8 cellular contexts compared by ENCODE assay signal in the genomic region with DNA sequence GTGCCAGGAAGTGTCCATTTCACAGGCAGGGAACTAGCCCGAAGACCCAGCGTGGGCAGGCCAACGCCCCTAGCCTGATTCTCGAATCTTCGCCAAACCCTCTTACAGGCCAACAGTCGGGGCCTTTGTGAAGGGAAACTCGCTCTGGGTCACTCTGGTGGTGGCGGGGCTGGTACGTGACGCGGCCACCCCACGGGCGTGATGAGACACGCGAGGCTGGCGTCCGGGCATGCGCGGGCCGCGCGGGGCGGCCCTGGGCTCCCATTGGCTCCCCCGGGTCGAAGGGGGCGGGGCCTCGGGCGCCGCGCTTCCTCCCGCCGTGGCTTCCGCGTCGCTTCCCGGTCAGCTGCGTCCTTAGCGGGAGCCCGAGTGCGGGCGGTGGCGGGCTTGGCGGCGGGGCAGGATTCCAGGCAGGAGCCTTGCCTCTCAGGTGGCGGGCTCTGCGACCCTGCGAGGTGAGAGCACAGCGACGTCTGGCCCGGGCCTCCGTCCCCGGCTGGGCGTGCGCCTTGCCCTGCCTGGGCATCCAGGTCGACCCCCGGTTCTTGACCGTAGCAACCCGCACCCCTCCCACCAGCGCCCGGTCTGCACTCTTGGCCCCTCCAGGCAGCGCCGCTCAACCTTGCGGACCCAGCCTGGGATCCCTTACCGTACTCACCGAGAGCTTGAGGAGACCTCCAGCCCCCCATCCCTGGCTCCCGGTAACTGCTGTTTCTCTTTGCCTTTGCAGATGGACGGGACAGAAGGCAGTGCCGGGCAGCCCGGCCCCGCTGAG.
DNase-seq lines count a peak whose midpoint lies in the region; ATAC-seq and TF ChIP-seq lines count a peak whose summit lies in the region.

A gene with protein sequence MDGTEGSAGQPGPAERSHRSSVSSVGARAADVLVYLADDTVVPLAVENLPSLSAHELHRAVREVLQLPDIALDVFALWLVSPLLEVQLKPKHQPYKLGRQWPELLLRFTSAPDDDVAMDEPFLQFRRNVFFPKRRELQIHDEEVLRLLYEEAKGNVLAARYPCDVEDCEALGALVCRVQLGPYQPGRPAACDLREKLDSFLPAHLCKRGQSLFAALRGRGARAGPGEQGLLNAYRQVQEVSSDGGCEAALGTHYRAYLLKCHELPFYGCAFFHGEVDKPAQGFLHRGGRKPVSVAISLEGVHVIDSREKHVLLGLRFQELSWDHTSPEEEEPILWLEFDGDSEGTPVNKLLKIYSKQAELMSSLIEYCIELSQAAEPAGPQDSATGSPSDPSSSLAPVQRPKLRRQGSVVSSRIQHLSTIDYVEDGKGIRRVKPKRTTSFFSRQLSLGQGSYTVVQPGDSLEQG (plus strand): TSS at position 331 of the 775 bp plus-strand sequence. CDS start 400 bp downstream, at position 731.

- no peak for TF ChIP-seq CTCF in DND-41 (IDR thresholded peaks at IDR 0.05; ENCODE audit: borderline replicate concordance, extremely low read depth, low read length, poor library complexity, severe bottlenecking)

- H3K4me2 ChIP-seq in DND-41 (ENCODE audit: insufficient read depth, low read length), result peak within 1 kb of the TSS; percentile 91

- no peaks in the 10 kb centered on the region for H3K9me3 Mint-ChIP-seq in central memory CD8-positive, alpha-beta T cell

- DNase-seq in DND-41 (peak; percentile 84), NCI-H226 (peak; percentile 70), islet precursor cell (peak; percentile 88)
- DNase-seq in activated CD4-positive, CD25-positive, alpha-beta regulatory T cell treated with anti-CD3 and anti-CD28 coated beads, Interleukin-2, amount 50 U/mL, for 72 hours, result peak; percentile 91
- peak; percentile 78 to 82 for DNase-seq in central memory CD8-positive, alpha-beta T cell (ENCODE audit: low spot score in 2 of 2)
- DNase-seq in stimulated activated CD4-positive, alpha-beta T cell treated with anti-CD3 and anti-CD28 coated beads, Interleukin-12 subunit alpha, Interleukin-12 subunit beta, amount 100 ng/mL, for 24 hours (ENCODE audit: low read depth in 2 of 2), result peak; percentile 70 to 76

- H3K79me2 ChIP-seq in DND-41 (ENCODE audit: insufficient read depth, low read length), result peaks cover 65% of the 10 kb centered on the region

- H3K27me3 Mint-ChIP-seq in central memory CD8-positive, alpha-beta T cell, result no peaks in the 10 kb centered on the region

- peak within 1 kb of the TSS; percentile 97 for H3K4me3 Mint-ChIP-seq in central memory CD8-positive, alpha-beta T cell

- peaks cover 10% of the 10 kb centered on the region for H4K20me1 ChIP-seq in DND-41 (ENCODE audit: insufficient read depth, low read length)

- H3K27me3 ChIP-seq in DND-41 (ENCODE audit: insufficient read depth, low read length, poor library complexity), result no peaks in the 10 kb centered on the region

- peak within 1 kb of the TSS; percentile 99 for H2AFZ ChIP-seq in DND-41 (ENCODE audit: low read depth, low read length)

- peaks cover 81% of the 10 kb centered on the region for H3K4me1 Mint-ChIP-seq in central memory CD8-positive, alpha-beta T cell

- H3K27ac ChIP-seq in DND-41 (ENCODE audit: low read length), result peak within 1 kb of the TSS; percentile 98

- H3K36me3 ChIP-seq in DND-41 (ENCODE audit: insufficient read depth, low read length), result peaks cover 30% of the 10 kb centered on the region

- H3K27ac Mint-ChIP-seq in central memory CD8-positive, alpha-beta T cell (ENCODE audit: low read depth), result peak within 1 kb of the TSS; percentile 95

- ATAC-seq in DND-41 (ENCODE audit: insufficient read depth, low read depth) (peak; percentile 53), HG02759 (IDR thresholded peaks at IDR 0.05; ENCODE audit: unreplicated experiment) (peak; percentile 48), GM18858 (IDR thresholded peaks at IDR 0.05; ENCODE audit: unreplicated experiment) (no peak)
- peak; percentile 57 for ATAC-seq in central memory CD8-positive, alpha-beta T cell (replicated peaks; ENCODE audit: extremely low read depth, poor library complexity, severe bottlenecking)

- peak within 1 kb of the TSS; percentile 84 for H3K9ac ChIP-seq in DND-41 (ENCODE audit: low read depth, low read length)

- peak within 1 kb of the TSS; percentile 69 to 89; a peak in 3 of 4 replicates for H3K4me3 ChIP-seq in DND-41 (ENCODE audit: low read depth in 1 of 2, low read length in 2 of 2)

- peaks cover 19% of the 10 kb centered on the region for H3K36me3 Mint-ChIP-seq in central memory CD8-positive, alpha-beta T cell (ENCODE audit: insufficient read depth)

- peaks cover 81% of the 10 kb centered on the region for H3K4me1 ChIP-seq in DND-41 (ENCODE audit: insufficient read depth, low read length)

- H3K9me3 ChIP-seq in DND-41 (ENCODE audit: insufficient read depth, low read length, severe bottlenecking), result no peaks in the 10 kb centered on the region
